26 cellular contexts compared by ENCODE assay signal in genomic region chr15:54365001-54365400, GRCh38.
"Had no signal": no experiment of that assay in that cellular context is flagged by ENCODE, and none has a peak within 500 bp of the region (broad histone marks: within the 10 kb centered on the region; RNA-seq: fewer than 3 reads in every experiment).

No MANE protein-coding gene starts in this region.

- DNase-seq: activated CD4-positive, alpha-beta memory T cell treated with anti-CD3 and anti-CD28 coated beads, Interleukin-2, amount 10 ng/mL, durations not matched to agents 7 days and 5 days; activated CD4-positive, alpha-beta T cell treated with anti-CD3 and anti-CD28 coated beads for 1 hour; activated CD4-positive, alpha-beta T cell treated with anti-CD3 and anti-CD28 coated beads for 48 hours; activated CD4-positive, CD25-positive, alpha-beta regulatory T cell; activated CD8-positive, alpha-beta memory T cell treated with anti-CD3 and anti-CD28 coated beads for 24 hours; activated CD8-positive, alpha-beta memory T cell treated with anti-CD3 and anti-CD28 coated beads, Interleukin-2, amount 10 ng/mL, durations not matched to agents 7 days and 5 days; activated CD8-positive, alpha-beta memory T cell treated with anti-CD3 and anti-CD28 coated beads, Interleukin-2, amount 50 U/mL, for 48 hours; activated effector memory CD4-positive, alpha-beta T cell treated with Interleukin-2 at 50 U/mL for 16 hours; activated T-cell treated with anti-CD3 and anti-CD28 coated beads, Interleukin-2, amount 50 U/mL, for 48 hours; adrenal gland; body of pancreas; MM.1S; MV-4-11; NCI-H1092; NCI-H1436 treated with DMSO at 0.1 percent for 48 hours; NCI-H1694 treated with DMSO at 0.1 percent for 48 hours; NCI-H2029; NCI-H345; NCI-H524; PC-9; Right ventricle myocardium superior; SW 1271; T-helper 1 cell; T-helper 2 cell; T-helper 9 cell had no signal

- H3K27me3 Mint-ChIP-seq: activated CD4-positive, alpha-beta memory T cell treated with anti-CD3 and anti-CD28 coated beads, Interleukin-2, amount 10 ng/mL, durations not matched to agents 7 days and 5 days; activated CD8-positive, alpha-beta memory T cell treated with anti-CD3 and anti-CD28 coated beads, Interleukin-2, amount 10 ng/mL, durations not matched to agents 7 days and 5 days had no signal

- H3K4me3 Mint-ChIP-seq: activated CD4-positive, alpha-beta memory T cell treated with anti-CD3 and anti-CD28 coated beads, Interleukin-2, amount 10 ng/mL, durations not matched to agents 7 days and 5 days; activated CD8-positive, alpha-beta memory T cell treated with anti-CD3 and anti-CD28 coated beads, Interleukin-2, amount 10 ng/mL, durations not matched to agents 7 days and 5 days; activated naive CD4-positive, alpha-beta T cell treated with anti-CD3 and anti-CD28 coated beads, Interleukin-2, amount 50 U/mL, for 24 hours had no signal

- H3K36me3 Mint-ChIP-seq: activated CD8-positive, alpha-beta memory T cell treated with anti-CD3 and anti-CD28 coated beads, Interleukin-2, amount 10 ng/mL, durations not matched to agents 7 days and 5 days had no signal

- ATAC-seq: activated CD8-positive, alpha-beta memory T cell treated with anti-CD3 and anti-CD28 coated beads, Interleukin-2, amount 10 ng/mL, durations not matched to agents 7 days and 5 days; body of pancreas had no signal

- H3K4me1 Mint-ChIP-seq: activated CD4-positive, alpha-beta memory T cell treated with anti-CD3 and anti-CD28 coated beads, Interleukin-2, amount 10 ng/mL, durations not matched to agents 7 days and 5 days; activated CD8-positive, alpha-beta memory T cell treated with anti-CD3 and anti-CD28 coated beads, Interleukin-2, amount 10 ng/mL, durations not matched to agents 7 days and 5 days; activated naive CD4-positive, alpha-beta T cell treated with anti-CD3 and anti-CD28 coated beads, Interleukin-2, amount 50 U/mL, for 24 hours had no signal

- H3K27ac Mint-ChIP-seq: activated CD4-positive, alpha-beta memory T cell treated with anti-CD3 and anti-CD28 coated beads, Interleukin-2, amount 10 ng/mL, durations not matched to agents 7 days and 5 days; activated CD8-positive, alpha-beta memory T cell treated with anti-CD3 and anti-CD28 coated beads, Interleukin-2, amount 10 ng/mL, durations not matched to agents 7 days and 5 days; activated naive CD4-positive, alpha-beta T cell treated with anti-CD3 and anti-CD28 coated beads, Interleukin-2, amount 50 U/mL, for 24 hours had no signal
